Comparison of ENCODE assay signal across 12 cellular contexts in genomic region chr17:59669411-59669810, GRCh38. TPM values are rescaled to one million over a fixed set of nuclear protein-coding genes. Genes with fewer than 3 reads are reported as not detected.
DNase-seq lines count a peak whose midpoint lies in the region; ATAC-seq and TF ChIP-seq lines count a peak whose summit lies in the region.
"Had no signal": no experiment of that assay in that cellular context is flagged by ENCODE, and none has a peak within 500 bp of the region (broad histone marks: within the 10 kb centered on the region; RNA-seq: fewer than 3 reads in every experiment).

No MANE protein-coding gene starts in this region.

- H3K9ac ChIP-seq in PC-3 (ENCODE audit: low read length) = no peak overlapping the region

- CTCF ChIA-PET in PC-3 (lab: Charles Lee) = no interaction called here

- WGBS in stomach, 5 donors = 38 to 75% (median 57%) methylated on average over 1 of the region's 1 CpG
- WGBS in testis, 2 donors = 75 to 83% methylated on average over 1 of the region's 1 CpG

- TF ChIP-seq CTCF in PC-3 (conservative IDR thresholded peaks at IDR 0.05; ENCODE audit: low read depth, low read length) = no peak
- no peak for TF ChIP-seq CTCF in stomach (IDR thresholded peaks at IDR 0.05)
- TF ChIP-seq CTCF in testis (IDR thresholded peaks at IDR 0.05) = no peak
- TF ChIP-seq CTCF in omental fat pad (IDR thresholded peaks at IDR 0.05) = no peak

- H3K79me2 ChIP-seq in PC-3 (ENCODE audit: low read length) = peaks cover 41% of the 10 kb centered on the region

- no peak overlapping the region for H3K4me3 Mint-ChIP-seq in activated naive CD8-positive, alpha-beta T cell
- H3K4me3 Mint-ChIP-seq in activated naive CD8-positive, alpha-beta T cell treated with anti-CD3 and anti-CD28 coated beads for 36 hours = no peak overlapping the region

- no peak for ATAC-seq in PC-3
- no peak for ATAC-seq in omental fat pad (ENCODE audit: low FRiP score)

- no peak overlapping the region for H2AFZ ChIP-seq in PC-3 (ENCODE audit: low read length)

- no TSS peak for BruUV-seq in PC-3 (replicated peaks; lab: Mats Ljungman, UMichigan)

- DNase-seq in activated naive CD8-positive, alpha-beta T cell treated with anti-CD3 and anti-CD28 coated beads for 36 hours = no peak
- no peak for DNase-seq in PC-3
- DNase-seq in glomerular visceral epithelial cell (ENCODE audit: extremely low spot score) = peak; percentile 66
- DNase-seq in stomach = no peak
- DNase-seq in testis = no peak
- no peak for DNase-seq in dermis blood vessel endothelial cell
- no peak for DNase-seq in omental fat pad (ENCODE audit: low spot score)
- DNase-seq: activated CD4-positive, alpha-beta T cell treated with anti-CD3 and anti-CD28 coated beads for 4 hours; left cardiac atrium; NCI-H2171; SJCRH30 had no signal

- peaks cover 16% of the 10 kb centered on the region for H3F3A ChIP-seq in PC-3 (ENCODE audit: low read length, unreplicated experiment)

- no peaks in the 10 kb centered on the region for H3K27me3 ChIP-seq in PC-3 (ENCODE audit: low read length)
- H3K27me3 ChIP-seq in stomach = no peaks in the 10 kb centered on the region
- H3K27me3 ChIP-seq in testis = no peaks in the 10 kb centered on the region
- H3K27me3 ChIP-seq: SJCRH30 had no signal

- no peaks in the 10 kb centered on the region for H3K27me3 Mint-ChIP-seq in activated naive CD8-positive, alpha-beta T cell
- no peaks in the 10 kb centered on the region for H3K27me3 Mint-ChIP-seq in activated naive CD8-positive, alpha-beta T cell treated with anti-CD3 and anti-CD28 coated beads for 36 hours

- H3K4me3 ChIP-seq in PC-3 (ENCODE audit: low read length) (no peak overlapping the region), stomach (no peak overlapping the region), testis (no peak overlapping the region)
- H3K4me3 ChIP-seq: SJCRH30 had no signal

- peak overlapping the region; percentile 74; the same call in 1 of the 2 replicates for H3K4me2 ChIP-seq in PC-3 (ENCODE audit: low read length)

- H3K4me1 ChIP-seq in PC-3 (ENCODE audit: insufficient read depth, low read length) (peaks cover 52% of the 10 kb centered on the region), stomach (peaks cover 0 to 43% (median 22%) of the 10 kb centered on the region in 4 donors), testis (peaks cover 3% of the 10 kb centered on the region)
- H3K4me1 ChIP-seq: SJCRH30 had no signal

- TF ChIP-seq POLR2A in stomach (IDR thresholded peaks at IDR 0.05) (no peak), testis (IDR thresholded peaks at IDR 0.05) (no peak)

- peaks cover 19% of the 10 kb centered on the region for H3K4me1 Mint-ChIP-seq in activated naive CD8-positive, alpha-beta T cell (ENCODE audit: low read depth)
- peaks cover 26% of the 10 kb centered on the region for H3K4me1 Mint-ChIP-seq in activated naive CD8-positive, alpha-beta T cell treated with anti-CD3 and anti-CD28 coated beads for 36 hours

- peaks cover 4% of the 10 kb centered on the region for H3K36me3 Mint-ChIP-seq in activated naive CD8-positive, alpha-beta T cell
- peaks cover 4% of the 10 kb centered on the region for H3K36me3 Mint-ChIP-seq in activated naive CD8-positive, alpha-beta T cell treated with anti-CD3 and anti-CD28 coated beads for 36 hours

- intact Hi-C loops in PC-3 (cut with micrococcal nuclease) (loop anchor here (1.0 kb wide), 1 partner anchor 48 kb away; no protein-coding TSS in a partner anchor), stomach (cut with DNase I; ENCODE audit: low total_unique reads) (no loop called here), testis (cut with DNase I; ENCODE audit: low total_unique reads) (no loop called here)

- H3K9me2 ChIP-seq in PC-3 (replicated peaks; ENCODE audit: low read length) = no peaks in the 10 kb centered on the region

- H3K9me3 ChIP-seq in PC-3 (ENCODE audit: low read length) (no peaks in the 10 kb centered on the region), stomach (no peaks in the 10 kb centered on the region), testis (no peaks in the 10 kb centered on the region)
- H3K9me3 ChIP-seq: SJCRH30 had no signal

- H3K27ac ChIP-seq in PC-3 (ENCODE audit: low read length) = peak overlapping the region; percentile 44
- H3K27ac ChIP-seq in stomach = peak overlapping the region in 3 of 5 donors; percentile 16 to 45 (median 41)
- no peak overlapping the region for H3K27ac ChIP-seq in testis
- H3K27ac ChIP-seq: SJCRH30 had no signal

- no peaks in the 10 kb centered on the region for H3K9me3 Mint-ChIP-seq in activated naive CD8-positive, alpha-beta T cell (ENCODE audit: low read depth)
- no peaks in the 10 kb centered on the region for H3K9me3 Mint-ChIP-seq in activated naive CD8-positive, alpha-beta T cell treated with anti-CD3 and anti-CD28 coated beads for 36 hours

- peak overlapping the region; percentile 82 for H3K27ac Mint-ChIP-seq in activated naive CD8-positive, alpha-beta T cell
- no peak overlapping the region for H3K27ac Mint-ChIP-seq in activated naive CD8-positive, alpha-beta T cell treated with anti-CD3 and anti-CD28 coated beads for 36 hours

- peaks cover 20% of the 10 kb centered on the region for H4K20me1 ChIP-seq in PC-3 (ENCODE audit: low read length)

- H3K36me3 ChIP-seq in PC-3 (ENCODE audit: low read depth, low read length) (peaks cover 78% of the 10 kb centered on the region), stomach (peaks cover 37 to 94% (median 93%) of the 10 kb centered on the region in 4 donors), testis (ENCODE audit: low read depth, missing control alignments) (no peaks in the 10 kb centered on the region)

- POLR2A ChIA-PET in PC-3 (lab: Charles Lee; ENCODE audit: unreplicated experiment) = interaction anchor here (0.6 to 1.0 kb wide), 2 partner anchors 50 to 368 kb away, joined by 3 to 4 read pairs; partner anchors contain the start of gene CLTC

- no peak for TF ChIP-seq EP300 in stomach (IDR thresholded peaks at IDR 0.05)

RNA-seq across cellular contexts. Expression of gene PTRH2, which starts 37.8 kb away (rescaled TPM):
- total RNA-seq in activated naive CD8-positive, alpha-beta T cell treated with anti-CD3 and anti-CD28 coated beads for 36 hours = 10 to 100 TPM; 52.7 to 55.2 TPM
- 69.8 and 82.1 TPM in 2 replicates for total RNA-seq in PC-3 (2014; rRNA removed)
- total RNA-seq in stomach = 100 to 1,000 TPM in 1 of 5 donors, 10 to 100 TPM in 3, 1 to 10 TPM in 1; 4.3 to 107 (median 14.1) TPM
- 10 to 100 TPM; 20.2 to 38.0 (median 30.2) TPM for polyA plus RNA-seq in stomach
- 10 to 100 TPM; 37.7 to 40.5 TPM for total RNA-seq in testis
- polyA plus RNA-seq in testis (ENCODE audit: insufficient read depth, low read depth, low replicate concordance) = 41.6 TPM
- 28.2 and 36.6 TPM in 2 replicates for total RNA-seq in dermis blood vessel endothelial cell
- total RNA-seq in omental fat pad = 10 to 100 TPM; 28.1 to 80.0 (median 30.6) TPM

RNA-seq across cellular contexts. Expression of gene VMP1, which starts 38.0 kb away (rescaled TPM):
- 100 to 1,000 TPM; 137 to 143 TPM for total RNA-seq in activated naive CD8-positive, alpha-beta T cell treated with anti-CD3 and anti-CD28 coated beads for 36 hours
- total RNA-seq in PC-3 (2014; rRNA removed) (237 and 277 TPM in 2 replicates), stomach (100 to 1,000 TPM; 107 to 562 (median 214) TPM), testis (100 to 1,000 TPM; 108 to 144 TPM), dermis blood vessel endothelial cell (141 and 209 TPM in 2 replicates), omental fat pad (100 to 1,000 TPM; 169 to 476 (median 278) TPM)
- polyA plus RNA-seq in stomach (100 to 1,000 TPM in 1 of 3 donors, 10 to 100 TPM in 2; 24.4 to 160 (median 51.6) TPM), testis (ENCODE audit: insufficient read depth, low read depth, low replicate concordance) (63.1 TPM)

RNA-seq across cellular contexts. Expression of gene CLTC, which starts 49.7 kb away (rescaled TPM):
- total RNA-seq in activated naive CD8-positive, alpha-beta T cell treated with anti-CD3 and anti-CD28 coated beads for 36 hours = 100 to 1,000 TPM; 154 to 161 TPM
- 241 and 269 TPM in 2 replicates for total RNA-seq in PC-3 (2014; rRNA removed)
- total RNA-seq in stomach = 100 to 1,000 TPM; 129 to 363 (median 207) TPM
- 10 to 100 TPM; 38.5 to 79.3 (median 40.8) TPM for polyA plus RNA-seq in stomach
- total RNA-seq in testis = 100 to 1,000 TPM; 221 to 253 TPM
- polyA plus RNA-seq in testis (ENCODE audit: insufficient read depth, low read depth, low replicate concordance) = 137 TPM
- 477 and 761 TPM in 2 replicates for total RNA-seq in dermis blood vessel endothelial cell
- total RNA-seq in omental fat pad = 100 to 1,000 TPM; 217 to 241 (median 230) TPM

Comparison
In these comparisons a context has a peak if more than half of its experiments do, and no peak if none do; other contexts are left out.
1. H3K27ac ChIP-seq: peak in PC-3 (single experiment) and stomach (3 of 5); none in testis (0 of 2).